14 cellular contexts compared by ENCODE assay signal in genomic region chr21:29403291-29403690, GRCh38.
"Had no signal": no experiment of that assay in that cellular context is flagged by ENCODE, and none has a peak within 500 bp of the region (broad histone marks: within the 10 kb centered on the region; RNA-seq: fewer than 3 reads in every experiment).

No MANE protein-coding gene starts in this region.

- DNase-seq: activated CD4-positive, alpha-beta memory T cell treated with anti-CD3 and anti-CD28 coated beads, Interleukin-2, amount 10 ng/mL, durations not matched to agents 7 days and 5 days; activated CD4-positive, alpha-beta T cell treated with anti-CD3 and anti-CD28 coated beads for 48 hours; activated CD4-positive, CD25-positive, alpha-beta regulatory T cell; activated CD8-positive, alpha-beta memory T cell treated with anti-CD3 and anti-CD28 coated beads, Interleukin-2, amount 10 ng/mL, durations not matched to agents 7 days and 5 days; activated naive CD4-positive, alpha-beta T cell; activated naive CD8-positive, alpha-beta T cell treated with anti-CD3 and anti-CD28 coated beads for 36 hours; erythroblast; posterior cingulate gyrus; sigmoid colon; stimulated activated naive CD4-positive, alpha-beta T cell; T-helper 1 cell; T-helper 9 cell; thyroid gland had no signal

- H3K4me1 ChIP-seq: sigmoid colon, thyroid gland had no signal

- H3K36me3 ChIP-seq: sigmoid colon, thyroid gland had no signal

- H3K27ac ChIP-seq: coronary artery, sigmoid colon, thyroid gland had no signal

- H3K4me3 ChIP-seq: coronary artery, sigmoid colon, thyroid gland had no signal

- H3K9me3 ChIP-seq: thyroid gland had no signal

- H3K27me3 ChIP-seq: sigmoid colon, thyroid gland had no signal
